ENCODE assay signal across 1 cellular context in genomic region chr1:54979327-54979891, GRCh38.
TF ChIP-seq lines count a peak whose summit lies in the region.

No MANE protein-coding gene starts in this region.

TF ChIP-seq in H1, 55 proteins besides CTCF, POLR2A, EP300 and RAD21:
- TF ChIP-seq SUZ12 (IDR thresholded peaks at IDR 0.05; ENCODE audit: low read length), result no peak
- TF ChIP-seq POU5F1 (IDR thresholded peaks at IDR 0.05; ENCODE audit: low read depth, low read length), result no peak
- TF ChIP-seq KDM4A (IDR thresholded peaks at IDR 0.05; ENCODE audit: low read depth, low read length, severe bottlenecking), result no peak
- no peak for TF ChIP-seq NANOG (IDR thresholded peaks at IDR 0.05; ENCODE audit: insufficient read depth, low read depth, low read length, poor library complexity, severe bottlenecking)
- no peak for TF ChIP-seq BCL11A (IDR thresholded peaks at IDR 0.05; ENCODE audit: low read depth in 2 of 2, low read length in 2 of 2)
- TF ChIP-seq FOSL1 (IDR thresholded peaks at IDR 0.05; ENCODE audit: insufficient read depth, low read depth, low read length), result no peak
- TF ChIP-seq SP2 (IDR thresholded peaks at IDR 0.05; ENCODE audit: low read length), result no peak
- TF ChIP-seq TAF7 (optimal IDR thresholded peaks at IDR 0.05; ENCODE audit: borderline replicate concordance, low read depth, low read length), result no peak
- no peak for TF ChIP-seq GTF2F1 (IDR thresholded peaks at IDR 0.05; ENCODE audit: borderline replicate concordance, low read depth, low read length)
- no peak for TF ChIP-seq RXRA (IDR thresholded peaks at IDR 0.05; ENCODE audit: insufficient read depth, low read depth, low read length)
- no peak for TF ChIP-seq EGR1 (IDR thresholded peaks at IDR 0.05; ENCODE audit: borderline replicate concordance, low read depth, low read length)
- no peak for TF ChIP-seq YY1 (IDR thresholded peaks at IDR 0.05; ENCODE audit: low read depth, low read length)
- TF ChIP-seq ATF3 (IDR thresholded peaks at IDR 0.05; ENCODE audit: insufficient read depth, low read depth, low read length), result no peak
TF ChIP-seq in H1: peak in this region for 0.
